ENCODE assay signal across 1 cellular context in the genomic region with DNA sequence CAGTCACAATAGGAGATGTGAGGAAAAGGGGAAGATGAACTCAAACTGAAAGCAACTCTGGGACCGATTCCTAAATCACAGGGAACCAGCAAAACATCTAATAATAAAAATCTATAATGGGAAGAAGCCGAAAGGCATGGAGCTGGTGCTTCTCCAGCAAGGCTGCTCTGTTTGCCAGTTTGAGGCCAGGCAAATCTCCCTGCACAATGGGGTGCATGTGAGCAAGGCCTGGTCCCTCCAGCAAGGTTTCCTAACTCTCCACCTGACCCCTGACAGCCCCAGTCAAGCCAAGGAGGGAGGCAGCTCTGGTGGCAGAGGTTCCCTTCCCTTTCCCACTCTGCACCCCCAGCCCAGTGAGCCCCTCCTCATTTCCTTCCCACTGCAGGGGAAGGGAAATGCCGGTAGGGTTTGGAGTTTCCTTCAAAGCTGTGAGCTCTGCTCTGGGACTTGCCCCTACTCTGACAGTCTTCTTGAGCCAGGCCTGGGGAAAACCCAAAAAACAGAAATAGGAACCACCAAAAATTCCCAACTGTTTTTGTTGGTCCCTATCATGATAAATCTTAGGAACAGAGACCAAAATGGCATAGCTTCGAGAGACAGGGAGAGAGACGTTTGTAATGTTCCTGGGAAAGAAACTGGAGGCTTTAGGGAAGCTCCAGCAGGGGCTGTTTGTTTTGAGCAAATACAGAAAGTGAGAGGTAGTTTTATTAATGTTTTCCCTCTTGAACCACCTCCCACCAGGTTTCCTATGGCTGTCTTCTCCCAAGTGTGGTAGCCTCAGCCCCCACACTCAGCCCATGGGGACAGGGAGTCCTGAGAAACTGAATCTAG.
TF ChIP-seq lines count a peak whose summit lies in the region.

No MANE protein-coding gene starts in this region.

TF ChIP-seq in GM23338, 12 proteins besides CTCF, POLR2A, EP300 and RAD21 (continued from another document):
- TF ChIP-seq, protein P1, sequence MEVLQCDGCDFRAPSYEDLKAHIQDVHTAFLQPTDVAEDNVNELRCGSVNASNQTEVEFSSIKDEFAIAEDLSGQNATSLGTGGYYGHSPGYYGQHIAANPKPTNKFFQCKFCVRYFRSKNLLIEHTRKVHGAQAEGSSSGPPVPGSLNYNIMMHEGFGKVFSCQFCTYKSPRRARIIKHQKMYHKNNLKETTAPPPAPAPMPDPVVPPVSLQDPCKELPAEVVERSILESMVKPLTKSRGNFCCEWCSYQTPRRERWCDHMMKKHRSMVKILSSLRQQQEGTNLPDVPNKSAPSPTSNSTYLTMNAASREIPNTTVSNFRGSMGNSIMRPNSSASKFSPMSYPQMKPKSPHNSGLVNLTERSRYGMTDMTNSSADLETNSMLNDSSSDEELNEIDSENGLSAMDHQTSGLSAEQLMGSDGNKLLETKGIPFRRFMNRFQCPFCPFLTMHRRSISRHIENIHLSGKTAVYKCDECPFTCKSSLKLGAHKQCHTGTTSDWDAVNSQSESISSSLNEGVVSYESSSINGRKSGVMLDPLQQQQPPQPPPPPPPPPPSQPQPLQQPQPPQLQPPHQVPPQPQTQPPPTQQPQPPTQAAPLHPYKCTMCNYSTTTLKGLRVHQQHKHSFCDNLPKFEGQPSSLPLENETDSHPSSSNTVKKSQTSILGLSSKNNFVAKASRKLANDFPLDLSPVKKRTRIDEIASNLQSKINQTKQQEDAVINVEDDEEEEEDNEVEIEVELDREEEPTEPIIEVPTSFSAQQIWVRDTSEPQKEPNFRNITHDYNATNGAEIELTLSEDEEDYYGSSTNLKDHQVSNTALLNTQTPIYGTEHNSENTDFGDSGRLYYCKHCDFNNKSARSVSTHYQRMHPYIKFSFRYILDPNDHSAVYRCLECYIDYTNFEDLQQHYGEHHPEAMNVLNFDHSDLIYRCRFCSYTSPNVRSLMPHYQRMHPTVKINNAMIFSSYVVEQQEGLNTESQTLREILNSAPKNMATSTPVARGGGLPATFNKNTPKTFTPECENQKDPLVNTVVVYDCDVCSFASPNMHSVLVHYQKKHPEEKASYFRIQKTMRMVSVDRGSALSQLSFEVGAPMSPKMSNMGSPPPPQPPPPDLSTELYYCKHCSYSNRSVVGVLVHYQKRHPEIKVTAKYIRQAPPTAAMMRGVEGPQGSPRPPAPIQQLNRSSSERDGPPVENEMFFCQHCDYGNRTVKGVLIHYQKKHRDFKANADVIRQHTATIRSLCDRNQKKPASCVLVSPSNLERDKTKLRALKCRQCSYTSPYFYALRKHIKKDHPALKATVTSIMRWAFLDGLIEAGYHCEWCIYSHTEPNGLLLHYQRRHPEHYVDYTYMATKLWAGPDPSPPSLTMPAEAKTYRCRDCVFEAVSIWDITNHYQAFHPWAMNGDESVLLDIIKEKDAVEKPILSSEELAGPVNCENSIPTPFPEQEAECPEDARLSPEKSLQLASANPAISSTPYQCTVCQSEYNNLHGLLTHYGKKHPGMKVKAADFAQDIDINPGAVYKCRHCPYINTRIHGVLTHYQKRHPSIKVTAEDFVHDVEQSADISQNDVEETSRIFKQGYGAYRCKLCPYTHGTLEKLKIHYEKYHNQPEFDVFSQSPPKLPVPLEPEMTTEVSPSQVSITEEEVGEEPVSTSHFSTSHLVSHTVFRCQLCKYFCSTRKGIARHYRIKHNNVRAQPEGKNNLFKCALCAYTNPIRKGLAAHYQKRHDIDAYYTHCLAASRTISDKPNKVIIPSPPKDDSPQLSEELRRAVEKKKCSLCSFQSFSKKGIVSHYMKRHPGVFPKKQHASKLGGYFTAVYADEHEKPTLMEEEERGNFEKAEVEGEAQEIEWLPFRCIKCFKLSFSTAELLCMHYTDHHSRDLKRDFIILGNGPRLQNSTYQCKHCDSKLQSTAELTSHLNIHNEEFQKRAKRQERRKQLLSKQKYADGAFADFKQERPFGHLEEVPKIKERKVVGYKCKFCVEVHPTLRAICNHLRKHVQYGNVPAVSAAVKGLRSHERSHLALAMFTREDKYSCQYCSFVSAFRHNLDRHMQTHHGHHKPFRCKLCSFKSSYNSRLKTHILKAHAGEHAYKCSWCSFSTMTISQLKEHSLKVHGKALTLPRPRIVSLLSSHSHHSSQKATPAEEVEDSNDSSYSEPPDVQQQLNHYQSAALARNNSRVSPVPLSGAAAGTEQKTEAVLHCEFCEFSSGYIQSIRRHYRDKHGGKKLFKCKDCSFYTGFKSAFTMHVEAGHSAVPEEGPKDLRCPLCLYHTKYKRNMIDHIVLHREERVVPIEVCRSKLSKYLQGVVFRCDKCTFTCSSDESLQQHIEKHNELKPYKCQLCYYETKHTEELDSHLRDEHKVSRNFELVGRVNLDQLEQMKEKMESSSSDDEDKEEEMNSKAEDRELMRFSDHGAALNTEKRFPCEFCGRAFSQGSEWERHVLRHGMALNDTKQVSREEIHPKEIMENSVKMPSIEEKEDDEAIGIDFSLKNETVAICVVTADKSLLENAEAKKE (CRISPR knock-in tag; IDR thresholded peaks at IDR 0.05), result no peak
- TF ChIP-seq NANOG (IDR thresholded peaks at IDR 0.05; ENCODE audit: borderline replicate concordance) (no peak), JUNB (IDR thresholded peaks at IDR 0.05; ENCODE audit: unreplicated experiment) (no peak), EZH2phosphoT487 (IDR thresholded peaks at IDR 0.05; ENCODE audit: unreplicated experiment) (no peak), EZH2 (IDR thresholded peaks at IDR 0.05; ENCODE audit: low read depth, unreplicated experiment) (no peak), POLR2AphosphoS5 (IDR thresholded peaks at IDR 0.05; ENCODE audit: low read depth) (no peak), CREB1 (CRISPR knock-in tag; IDR thresholded peaks at IDR 0.05; ENCODE audit: low read depth) (no peak), ZNF331 (CRISPR knock-in tag; IDR thresholded peaks at IDR 0.05; ENCODE audit: low read depth) (no peak)
- TF ChIP-seq, protein P2, sequence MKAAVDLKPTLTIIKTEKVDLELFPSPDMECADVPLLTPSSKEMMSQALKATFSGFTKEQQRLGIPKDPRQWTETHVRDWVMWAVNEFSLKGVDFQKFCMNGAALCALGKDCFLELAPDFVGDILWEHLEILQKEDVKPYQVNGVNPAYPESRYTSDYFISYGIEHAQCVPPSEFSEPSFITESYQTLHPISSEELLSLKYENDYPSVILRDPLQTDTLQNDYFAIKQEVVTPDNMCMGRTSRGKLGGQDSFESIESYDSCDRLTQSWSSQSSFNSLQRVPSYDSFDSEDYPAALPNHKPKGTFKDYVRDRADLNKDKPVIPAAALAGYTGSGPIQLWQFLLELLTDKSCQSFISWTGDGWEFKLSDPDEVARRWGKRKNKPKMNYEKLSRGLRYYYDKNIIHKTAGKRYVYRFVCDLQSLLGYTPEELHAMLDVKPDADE (IDR thresholded peaks at IDR 0.05), result no peak
